Comparison of ENCODE assay signal across 18 cellular contexts in the genomic region with DNA sequence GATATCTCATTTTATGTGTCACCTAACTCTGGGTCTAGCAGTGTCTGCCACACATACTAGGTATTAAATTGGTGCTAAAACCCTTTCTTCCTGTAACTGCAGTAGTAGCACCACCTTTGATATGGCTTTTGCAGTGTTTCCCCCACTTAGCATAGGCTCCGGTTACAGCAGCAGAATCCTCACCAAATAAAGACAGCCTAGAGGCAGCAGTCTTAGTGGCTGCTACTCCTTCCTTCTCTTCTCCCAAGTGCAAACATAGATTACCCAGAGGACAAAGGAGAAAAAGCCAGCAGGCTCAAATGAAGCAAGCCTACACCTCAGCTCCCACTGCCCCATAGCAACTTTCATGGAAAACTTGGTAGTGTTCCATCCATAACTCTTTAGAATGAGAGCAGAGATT. TPM values are rescaled to one million over a fixed set of nuclear protein-coding genes. Genes with fewer than 3 reads are reported as not detected.
DNase-seq lines count a peak whose midpoint lies in the region; ATAC-seq and TF ChIP-seq lines count a peak whose summit lies in the region.
"Had no signal": no experiment of that assay in that cellular context is flagged by ENCODE, and none has a peak within 500 bp of the region (broad histone marks: within the 10 kb centered on the region; RNA-seq: fewer than 3 reads in every experiment).

No MANE protein-coding gene starts in this region.

- H2BK20ac ChIP-seq in IMR-90 (ENCODE audit: low read depth, low read length): no peak overlapping the region

- WGBS in IMR-90 (ENCODE audit: extremely low coverage in 2 of 2, insufficient read length in 1 of 2), 2 experiments: no CpG with 5 or more reads among the region's 1 CpG
- WGBS in hepatocyte (ENCODE audit: low lambda C conversion rate, missing lambda C conversion rate): 8% methylated on average over 1 of the region's 1 CpG

- BruUV-seq in Caco-2 (replicated peaks; lab: Mats Ljungman, UMichigan): no TSS peak
- BruUV-seq in IMR-90 (replicated peaks; lab: Mats Ljungman, UMichigan): no TSS peak

- H3K4me2 ChIP-seq in IMR-90 (ENCODE audit: low read depth, low read length) (no peak overlapping the region), hepatocyte (no peak overlapping the region)
- H3K4me2 ChIP-seq: PC-9 had no signal

- in situ Hi-C loops in IMR-90 (cut with MboI; ENCODE audit: low sequenced_read_pairs): no loop called here

- no peaks in the 10 kb centered on the region for H4K20me1 ChIP-seq in IMR-90 (ENCODE audit: insufficient read depth, low read length)
- H4K20me1 ChIP-seq in hepatocyte (ENCODE audit: insufficient read depth, poor library complexity, severe bottlenecking): no peaks in the 10 kb centered on the region

- no peak overlapping the region for H2BK5ac ChIP-seq in IMR-90 (ENCODE audit: low read depth, low read length, poor library complexity, severe bottlenecking)

- dilution Hi-C loops in IMR-90 (cut with HindIII; ENCODE audit: low sequenced_read_pairs, unreplicated experiment): no loop called here

- no peak overlapping the region for H3K4ac ChIP-seq in IMR-90 (ENCODE audit: low read depth, low read length)

- CTCF ChIA-PET in Caco-2 (lab: Charles Lee): no interaction called here
- CTCF ChIA-PET in IMR-90 (lab: Yijun Ruan, JAX): no interaction called here

- DNase-seq in Caco-2 (peak in 1 of 2 experiments; percentile 16), IMR-90 (no peak), hepatocyte (ENCODE audit: low spot score) (no peak), left kidney (ENCODE audit: low read depth, low spot score) (peak; percentile 72), lower lobe of right lung (no peak), NCI-H1048 (lab: John Stamatoyannopoulos, UW) (no peak)
- DNase-seq in NK-92 treated with Interleukin-12 subunit alpha and Interleukin-12 subunit beta, amount 100 ng/mL, for 24 hours (lab: John Stamatoyannopoulos, UW): no peak
- DNase-seq in stimulated activated naive CD8-positive, alpha-beta T cell treated with anti-CD3 and anti-CD28 coated beads, Interleukin-15, Interleukin-2, amounts not matched to agents 100 U/mL and 50 U/mL, for 24 hours: no peak
- DNase-seq: CD4-positive, alpha-beta T cell; DMS153; NCI-H1105 treated with DMSO at 0.1 percent for 48 hours; NCI-H1694; NCI-H2107; NCI-H226; NCI-H524 treated with DMSO at 0.1 percent for 48 hours; PC-9 had no signal

- ATAC-seq in IMR-90 (ENCODE audit: low read depth): peak; percentile 66
- no peak for ATAC-seq in lower lobe of right lung
- ATAC-seq in stimulated activated naive CD8-positive, alpha-beta T cell treated with anti-CD3 and anti-CD28 coated beads, Interleukin-15, Interleukin-2, amounts not matched to agents 100 U/mL and 50 U/mL, for 24 hours: no peak
- ATAC-seq: K562 had no signal

- H3K27me3 ChIP-seq in Caco-2 (replicated peaks; ENCODE audit: control insufficient read depth, insufficient read depth, low read length): no peaks in the 10 kb centered on the region
- H3K27me3 ChIP-seq in IMR-90 (ENCODE audit: control insufficient read depth, insufficient read depth, low read length): no peaks in the 10 kb centered on the region
- no peaks in the 10 kb centered on the region for H3K27me3 ChIP-seq in hepatocyte
- H3K27me3 ChIP-seq in lower lobe of right lung (ENCODE audit: low read depth): no peaks in the 10 kb centered on the region

- H4K91ac ChIP-seq in IMR-90 (ENCODE audit: insufficient read depth, low read depth, low read length): no peak overlapping the region

- no peak for TF ChIP-seq POLR2A in IMR-90 (IDR thresholded peaks at IDR 0.05; ENCODE audit: low read depth, low read length)

- no peaks in the 10 kb centered on the region for H3K36me3 Mint-ChIP-seq in Caco-2 (ENCODE audit: insufficient read depth, unreplicated experiment)

- H3K18ac ChIP-seq in IMR-90 (ENCODE audit: low read depth, low read length): no peak overlapping the region

- H2AK5ac ChIP-seq in IMR-90 (ENCODE audit: low read depth, low read length): no peak overlapping the region

- H2BK120ac ChIP-seq in IMR-90 (ENCODE audit: low read depth, low read length): no peak overlapping the region

- no peak overlapping the region for H2BK15ac ChIP-seq in IMR-90 (ENCODE audit: low read depth, low read length)

- H3K9me3 ChIP-seq in Caco-2 (no peaks in the 10 kb centered on the region), IMR-90 (ENCODE audit: control insufficient read depth, insufficient read depth, low read length) (no peaks in the 10 kb centered on the region), hepatocyte (ENCODE audit: low read depth) (no peaks in the 10 kb centered on the region), lower lobe of right lung (no peaks in the 10 kb centered on the region)

- POLR2A ChIA-PET in Caco-2 (lab: Charles Lee) (no interaction called here), IMR-90 (lab: Charles Lee; ENCODE audit: unreplicated experiment) (no interaction called here)

- no peaks in the 10 kb centered on the region for H3K9me2 ChIP-seq in hepatocyte (replicated peaks; ENCODE audit: insufficient read depth)

- H3K36me3 ChIP-seq in Caco-2 (ENCODE audit: control insufficient read depth, insufficient read depth, low read length): no peaks in the 10 kb centered on the region
- H3K36me3 ChIP-seq in IMR-90 (ENCODE audit: control insufficient read depth, insufficient read depth, low read length): no peaks in the 10 kb centered on the region
- no peaks in the 10 kb centered on the region for H3K36me3 ChIP-seq in hepatocyte (replicated peaks; ENCODE audit: insufficient read depth, low read depth)
- H3K36me3 ChIP-seq in lower lobe of right lung: no peaks in the 10 kb centered on the region

- H3K4me1 ChIP-seq in Caco-2 (peaks cover 9% of the 10 kb centered on the region), IMR-90 (ENCODE audit: control insufficient read depth, insufficient read depth, low read length) (no peaks in the 10 kb centered on the region), hepatocyte (ENCODE audit: insufficient read depth) (no peaks in the 10 kb centered on the region), lower lobe of right lung (no peaks in the 10 kb centered on the region)

- no peaks in the 10 kb centered on the region for H3K27me3 Mint-ChIP-seq in Caco-2 (ENCODE audit: insufficient read depth, unreplicated experiment)

- H3K23ac ChIP-seq in IMR-90 (ENCODE audit: low read depth, low read length): peak overlapping the region; percentile 64; the same call in 1 of the 2 replicates

- H3K27ac Mint-ChIP-seq in Caco-2 (ENCODE audit: unreplicated experiment): peak overlapping the region; percentile 1
- H3K27ac Mint-ChIP-seq: CD4-positive, alpha-beta T cell had no signal

- H3K14ac ChIP-seq in IMR-90 (replicated peaks; ENCODE audit: low read depth, low read length): no peak overlapping the region; the same call in 1 of the 2 replicates

- H3K4me1 Mint-ChIP-seq in Caco-2 (ENCODE audit: low read depth, unreplicated experiment): peaks cover 10% of the 10 kb centered on the region

- no peak overlapping the region for H3K4me3 ChIP-seq in Caco-2 (ENCODE audit: low read depth, low read length)
- no peak overlapping the region for H3K4me3 ChIP-seq in IMR-90 (ENCODE audit: insufficient read depth, low read depth, low read length)
- no peak overlapping the region for H3K4me3 ChIP-seq in hepatocyte
- no peak overlapping the region for H3K4me3 ChIP-seq in lower lobe of right lung
- H3K4me3 ChIP-seq: K562, PC-9 had no signal

- peaks cover 6% of the 10 kb centered on the region for H3K9me3 Mint-ChIP-seq in Caco-2 (ENCODE audit: unreplicated experiment)
- H3K9me3 Mint-ChIP-seq: CD4-positive, alpha-beta T cell had no signal

- no peaks in the 10 kb centered on the region for H3K79me2 ChIP-seq in hepatocyte

- no peaks in the 10 kb centered on the region for H3K9me1 ChIP-seq in IMR-90 (ENCODE audit: insufficient read depth, low read length)

- H3K56ac ChIP-seq in IMR-90 (ENCODE audit: extremely low read depth, insufficient read depth, low read length): no peak overlapping the region

- no peak overlapping the region for H4K5ac ChIP-seq in IMR-90 (ENCODE audit: low read depth, low read length)

- no peak overlapping the region for H3K27ac ChIP-seq in IMR-90 (ENCODE audit: insufficient read depth, low read length)
- peak overlapping the region; percentile 7 for H3K27ac ChIP-seq in hepatocyte
- no peak overlapping the region for H3K27ac ChIP-seq in lower lobe of right lung
- H3K27ac ChIP-seq: PC-9, RWPE1 had no signal

- no peak overlapping the region for H4K8ac ChIP-seq in IMR-90 (ENCODE audit: low read depth in 2 of 2, low read length in 2 of 2)

- intact Hi-C loops in Caco-2 (cut with micrococcal nuclease; ENCODE audit: unreplicated experiment) (loop anchor here (1.0 kb wide), 1 partner anchor 32 kb away; no protein-coding TSS in a partner anchor), IMR-90 (cut with micrococcal nuclease) (no loop called here), lower lobe of right lung (cut with DNase I) (no loop called here)

- no peak overlapping the region for H3K9ac ChIP-seq in IMR-90 (ENCODE audit: low read depth, low read length)

- no peak overlapping the region for H2AK9ac ChIP-seq in IMR-90 (replicated peaks; ENCODE audit: low read depth, low read length, poor library complexity)

- TF ChIP-seq RAD21 in IMR-90 (IDR thresholded peaks at IDR 0.05; ENCODE audit: low read length): no peak

- TF ChIP-seq CTCF in Caco-2 (IDR thresholded peaks at IDR 0.05; ENCODE audit: insufficient read depth in 1 of 2, low read depth in 1 of 2, low read length in 1 of 2, severe bottlenecking in 1 of 2, unreplicated experiment in 1 of 2) (no peak), IMR-90 (conservative IDR thresholded peaks at IDR 0.05; ENCODE audit: low read depth, low read length) (no peak), hepatocyte (IDR thresholded peaks at IDR 0.05; ENCODE audit: poor library complexity) (no peak), lower lobe of right lung (IDR thresholded peaks at IDR 0.05) (no peak)

- no peak overlapping the region for H3K4me3 Mint-ChIP-seq in Caco-2 (ENCODE audit: unreplicated experiment)
- H3K4me3 Mint-ChIP-seq: CD4-positive, alpha-beta T cell had no signal

- H3K79me1 ChIP-seq in IMR-90 (ENCODE audit: low read depth in 1 of 2, low read length in 2 of 2): no peaks in the 10 kb centered on the region

- H2AFZ ChIP-seq in IMR-90 (replicated peaks; ENCODE audit: low read length, poor library complexity): no peak overlapping the region
- no peak overlapping the region for H2AFZ ChIP-seq in hepatocyte
- H2AFZ ChIP-seq: PC-9 had no signal

TF ChIP-seq in IMR-90, 13 proteins besides CTCF, POLR2A, EP300 and RAD21 (continues in another document):
- no peak for TF ChIP-seq CEBPB (IDR thresholded peaks at IDR 0.05; ENCODE audit: low read depth, low read length)

RNA-seq across cellular contexts. Expression of a gene that starts 30.1 kb away (rescaled TPM):
- total RNA-seq in Caco-2 (2022) (123 and 130 TPM in 2 replicates), IMR-90 (2012; rRNA removed) (5.6 and 6.6 TPM in 2 replicates), hepatocyte (7.2 and 10.0 TPM in 2 replicates), lower lobe of right lung (27.5 TPM)
- polyA plus RNA-seq in IMR-90 (2012; rRNA removed) (1.2 and 1.4 TPM in 2 replicates), hepatocyte (0.68 and 1.1 TPM in 2 replicates)
- 0.29 and 0.44 TPM in 2 replicates for polyA plus RNA-seq in IMR-90 (2012; cell fraction: cytosol; rRNA removed)
- polyA plus RNA-seq in IMR-90 (2012; cell fraction: nucleus; rRNA removed; ENCODE audit: low replicate concordance): 0.11 and 1.4 TPM in 2 replicates
- total RNA-seq: CD4-positive, alpha-beta T cell had no signal
